Comparison of ENCODE assay signal across 14 cellular contexts in genomic region chr9:89746385-89747116, GRCh38.
A peak's percentile ranks its signal among the peaks of the same experiment; 100 is the strongest.
DNase-seq lines count a peak whose midpoint lies in the region; ATAC-seq and TF ChIP-seq lines count a peak whose summit lies in the region.
"Had no signal": no experiment of that assay in that cellular context is flagged by ENCODE, and none has a peak within 500 bp of the region (broad histone marks: within the 10 kb centered on the region; RNA-seq: fewer than 3 reads in every experiment).

No MANE protein-coding gene starts in this region.

- no peak overlapping the region for H3K27ac ChIP-seq in aorta (ENCODE audit: low read depth in 1 of 2, low read length in 2 of 2)
- no peak overlapping the region for H3K27ac ChIP-seq in ascending aorta
- H3K27ac ChIP-seq: gastrocnemius medialis, upper lobe of right lung had no signal

- H3K4me3 Mint-ChIP-seq in activated CD8-positive, alpha-beta T cell treated with anti-CD3 and anti-CD28 coated beads, Interleukin-2, amount 10 ng/mL, durations not matched to agents 7 days and 5 days: no peak overlapping the region
- H3K4me3 Mint-ChIP-seq in activated CD8-positive, alpha-beta T cell treated with anti-CD3 and anti-CD28 coated beads for 36 hours: no peak overlapping the region
- H3K4me3 Mint-ChIP-seq: activated T-cell treated with anti-CD3 and anti-CD28 coated beads, Interleukin-2, amount 50 U/mL, for 24 hours; nephron progenitor cell had no signal

- peaks cover 6% of the 10 kb centered on the region for H3K9me3 Mint-ChIP-seq in activated CD8-positive, alpha-beta T cell treated with anti-CD3 and anti-CD28 coated beads, Interleukin-2, amount 10 ng/mL, durations not matched to agents 7 days and 5 days (ENCODE audit: insufficient read depth)
- H3K9me3 Mint-ChIP-seq in activated CD8-positive, alpha-beta T cell treated with anti-CD3 and anti-CD28 coated beads for 36 hours: peaks cover 3% of the 10 kb centered on the region
- H3K9me3 Mint-ChIP-seq: activated T-cell treated with anti-CD3 and anti-CD28 coated beads, Interleukin-2, amount 50 U/mL, for 24 hours had no signal

- no peaks in the 10 kb centered on the region for H3K27me3 Mint-ChIP-seq in activated CD8-positive, alpha-beta T cell treated with anti-CD3 and anti-CD28 coated beads, Interleukin-2, amount 10 ng/mL, durations not matched to agents 7 days and 5 days (ENCODE audit: low read depth)
- H3K27me3 Mint-ChIP-seq in activated CD8-positive, alpha-beta T cell treated with anti-CD3 and anti-CD28 coated beads for 36 hours: peaks cover 2% of the 10 kb centered on the region
- H3K27me3 Mint-ChIP-seq: activated T-cell treated with anti-CD3 and anti-CD28 coated beads, Interleukin-2, amount 50 U/mL, for 24 hours had no signal

- no peak for DNase-seq in activated CD8-positive, alpha-beta T cell treated with anti-CD3 and anti-CD28 coated beads, Interleukin-2, amount 10 ng/mL, durations not matched to agents 7 days and 5 days
- no peak for DNase-seq in activated CD8-positive, alpha-beta T cell treated with anti-CD3 and anti-CD28 coated beads for 36 hours
- DNase-seq in astrocyte of the cerebellum (ENCODE audit: low read depth) (peak; percentile 12), islet precursor cell (peak; percentile 66), aorta (no peak), ascending aorta (ENCODE audit: low spot score in 2 of 2) (no peak), GM10266 (ENCODE audit: extremely low spot score) (no peak)
- DNase-seq: activated T-cell treated with anti-CD3 and anti-CD28 coated beads, Interleukin-2, amount 50 U/mL, for 24 hours; amniotic stem cell; DMS53; nephron progenitor cell; upper lobe of right lung had no signal

- peaks cover 75% of the 10 kb centered on the region for H3K4me1 Mint-ChIP-seq in activated CD8-positive, alpha-beta T cell treated with anti-CD3 and anti-CD28 coated beads, Interleukin-2, amount 10 ng/mL, durations not matched to agents 7 days and 5 days (ENCODE audit: low read depth)
- peaks cover 50% of the 10 kb centered on the region for H3K4me1 Mint-ChIP-seq in activated CD8-positive, alpha-beta T cell treated with anti-CD3 and anti-CD28 coated beads for 36 hours (ENCODE audit: low read depth)

- WGBS in aorta, 2 donors: 49 to 52% methylated on average over 15 of the region's 15 CpGs

- in situ Hi-C loops in astrocyte of the cerebellum (cut with HindIII; ENCODE audit: low sequenced_read_pairs): no loop called here

- H3K9me3 ChIP-seq in aorta (ENCODE audit: control insufficient read depth, low read length): peaks cover 5% of the 10 kb centered on the region
- H3K9me3 ChIP-seq in ascending aorta: no peaks in the 10 kb centered on the region
- H3K9me3 ChIP-seq: gastrocnemius medialis, upper lobe of right lung had no signal

- intact Hi-C loops in activated CD8-positive, alpha-beta T cell treated with anti-CD3 and anti-CD28 coated beads for 36 hours (cut with micrococcal nuclease): no loop called here
- intact Hi-C loops in aorta (cut with DNase I): no loop called here
- intact Hi-C loops in ascending aorta (cut with DNase I): no loop called here

- H3K27me3 ChIP-seq in aorta (ENCODE audit: control insufficient read depth in 1 of 2, insufficient read depth in 2 of 2, low read length in 1 of 2) (no peaks in the 10 kb centered on the region), ascending aorta (no peaks in the 10 kb centered on the region)
- H3K27me3 ChIP-seq: gastrocnemius medialis, upper lobe of right lung had no signal

- H3K27ac Mint-ChIP-seq in activated CD8-positive, alpha-beta T cell treated with anti-CD3 and anti-CD28 coated beads, Interleukin-2, amount 10 ng/mL, durations not matched to agents 7 days and 5 days: peak overlapping the region; percentile 8
- H3K27ac Mint-ChIP-seq in activated CD8-positive, alpha-beta T cell treated with anti-CD3 and anti-CD28 coated beads for 36 hours: no peak overlapping the region
- H3K27ac Mint-ChIP-seq: activated T-cell treated with anti-CD3 and anti-CD28 coated beads, Interleukin-2, amount 50 U/mL, for 24 hours; nephron progenitor cell had no signal

- CTCF ChIA-PET in activated CD8-positive, alpha-beta T cell treated with anti-CD3 and anti-CD28 coated beads, Interleukin-2, amount 10 ng/mL, durations not matched to agents 7 days and 5 days (lab: Charles Lee): no interaction called here
- CTCF ChIA-PET in activated CD8-positive, alpha-beta T cell treated with anti-CD3 and anti-CD28 coated beads for 36 hours (lab: Charles Lee): no interaction called here

- no peaks in the 10 kb centered on the region for H3K4me1 ChIP-seq in aorta (ENCODE audit: control insufficient read depth in 1 of 2, insufficient read depth in 2 of 2, low read length in 2 of 2)
- H3K4me1 ChIP-seq in ascending aorta: no peaks in the 10 kb centered on the region

- no peak overlapping the region for H3K4me3 ChIP-seq in astrocyte of the cerebellum (ENCODE audit: low read depth, low read length)
- H3K4me3 ChIP-seq in aorta (ENCODE audit: low read length in 2 of 2): no peak overlapping the region
- H3K4me3 ChIP-seq in ascending aorta: no peak overlapping the region
- H3K4me3 ChIP-seq: gastrocnemius medialis, upper lobe of right lung had no signal

- POLR2A ChIA-PET in activated CD8-positive, alpha-beta T cell treated with anti-CD3 and anti-CD28 coated beads, Interleukin-2, amount 10 ng/mL, durations not matched to agents 7 days and 5 days (lab: Charles Lee): no interaction called here
- POLR2A ChIA-PET in activated CD8-positive, alpha-beta T cell treated with anti-CD3 and anti-CD28 coated beads for 36 hours (lab: Charles Lee): no interaction called here

- TF ChIP-seq CTCF in activated CD8-positive, alpha-beta T cell treated with anti-CD3 and anti-CD28 coated beads for 36 hours (IDR thresholded peaks at IDR 0.05): no peak
- TF ChIP-seq CTCF in astrocyte of the cerebellum (IDR thresholded peaks at IDR 0.05; ENCODE audit: low read depth, low read length, missing control alignments): no peak
- no peak for TF ChIP-seq CTCF in ascending aorta (IDR thresholded peaks at IDR 0.05)
- TF ChIP-seq CTCF in GM10266 (IDR thresholded peaks at IDR 0.05; ENCODE audit: control insufficient read depth, insufficient read depth, low read depth, missing control alignments): no peak

- peaks cover 10% of the 10 kb centered on the region for H3K36me3 Mint-ChIP-seq in activated CD8-positive, alpha-beta T cell treated with anti-CD3 and anti-CD28 coated beads, Interleukin-2, amount 10 ng/mL, durations not matched to agents 7 days and 5 days (ENCODE audit: low read depth)
- no peaks in the 10 kb centered on the region for H3K36me3 Mint-ChIP-seq in activated CD8-positive, alpha-beta T cell treated with anti-CD3 and anti-CD28 coated beads for 36 hours (ENCODE audit: low read depth)

- no peak for ATAC-seq in activated CD8-positive, alpha-beta T cell treated with anti-CD3 and anti-CD28 coated beads, Interleukin-2, amount 10 ng/mL, durations not matched to agents 7 days and 5 days
- no peak for ATAC-seq in activated CD8-positive, alpha-beta T cell treated with anti-CD3 and anti-CD28 coated beads for 36 hours
- peak; percentile 24 for ATAC-seq in aorta (ENCODE audit: low FRiP score)
- no peak for ATAC-seq in HG03025 (IDR thresholded peaks at IDR 0.05; ENCODE audit: low FRiP score, unreplicated experiment)
- ATAC-seq: upper lobe of right lung had no signal

- no peaks in the 10 kb centered on the region for H3K36me3 ChIP-seq in aorta (ENCODE audit: control insufficient read depth in 1 of 2, insufficient read depth in 2 of 2, low read length in 1 of 2)
- H3K36me3 ChIP-seq in ascending aorta: no peaks in the 10 kb centered on the region
- H3K36me3 ChIP-seq: gastrocnemius medialis, upper lobe of right lung had no signal

Comparison
In these comparisons a context has a peak if more than half of its experiments do, and no peak if none do; other contexts are left out.
1. DNase-seq: peak in astrocyte of the cerebellum (single experiment) and islet precursor cell (single experiment); none in activated CD8-positive, alpha-beta T cell treated with anti-CD3 and anti-CD28 coated beads, Interleukin-2, amount 10 ng/mL, durations not matched to agents 7 days and 5 days (single experiment), activated CD8-positive, alpha-beta T cell treated with anti-CD3 and anti-CD28 coated beads for 36 hours (single experiment), aorta (0 of 2), ascending aorta (0 of 2) and GM10266 (single experiment).